Comparison of ENCODE assay signal across 3 cellular contexts in the genomic region with DNA sequence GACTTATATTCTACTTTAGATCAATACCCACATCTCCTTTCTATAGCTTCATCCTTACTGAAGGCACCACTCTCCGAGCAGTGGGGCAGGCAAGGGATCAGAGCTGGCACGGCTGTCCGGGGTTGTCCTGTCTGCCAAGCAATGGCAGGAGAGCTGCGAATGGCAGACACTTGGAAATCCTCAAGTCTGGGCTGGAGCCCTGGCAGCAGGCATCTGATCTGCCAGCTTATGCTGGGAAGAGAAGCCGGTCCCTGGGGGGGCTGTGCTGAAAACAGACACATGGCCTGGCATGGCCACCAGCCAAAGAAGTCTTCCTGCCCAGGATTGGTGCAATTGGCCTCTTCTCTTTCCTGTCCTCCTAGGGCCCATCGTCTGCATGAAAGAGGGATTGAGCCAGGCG.
TF ChIP-seq lines count a peak whose summit lies in the region.

No MANE protein-coding gene starts in this region.

TF ChIP-seq in SK-N-SH, 30 proteins besides CTCF, POLR2A, EP300 and RAD21:
- TF ChIP-seq CHD2 (IDR thresholded peaks at IDR 0.05; ENCODE audit: low read length, partially characterized antibody) (peak; percentile 17), FOXJ3 (CRISPR knock-in tag; IDR thresholded peaks at IDR 0.05) (no peak), MEF2A (IDR thresholded peaks at IDR 0.05; ENCODE audit: borderline replicate concordance, low read depth) (no peak), MXI1 (IDR thresholded peaks at IDR 0.05; ENCODE audit: low read depth, low read length) (0 out of 2 replicates have a peak, but pooled peaks have one; percentile 46), TEAD4 (IDR thresholded peaks at IDR 0.05; ENCODE audit: borderline replicate concordance, insufficient read depth) (no peak), RCOR1 (IDR thresholded peaks at IDR 0.05; ENCODE audit: low read length) (0 out of 2 replicates have a peak, but pooled peaks have one; percentile 20), FOXM1 (IDR thresholded peaks at IDR 0.05; ENCODE audit: low read depth) (no peak), YY1 (IDR thresholded peaks at IDR 0.05; ENCODE audit: low read depth) (no peak), GABPA (IDR thresholded peaks at IDR 0.05; ENCODE audit: low read depth) (no peak)
- TF ChIP-seq, protein P1, sequence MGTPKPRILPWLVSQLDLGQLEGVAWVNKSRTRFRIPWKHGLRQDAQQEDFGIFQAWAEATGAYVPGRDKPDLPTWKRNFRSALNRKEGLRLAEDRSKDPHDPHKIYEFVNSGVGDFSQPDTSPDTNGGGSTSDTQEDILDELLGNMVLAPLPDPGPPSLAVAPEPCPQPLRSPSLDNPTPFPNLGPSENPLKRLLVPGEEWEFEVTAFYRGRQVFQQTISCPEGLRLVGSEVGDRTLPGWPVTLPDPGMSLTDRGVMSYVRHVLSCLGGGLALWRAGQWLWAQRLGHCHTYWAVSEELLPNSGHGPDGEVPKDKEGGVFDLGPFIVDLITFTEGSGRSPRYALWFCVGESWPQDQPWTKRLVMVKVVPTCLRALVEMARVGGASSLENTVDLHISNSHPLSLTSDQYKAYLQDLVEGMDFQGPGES (IDR thresholded peaks at IDR 0.05; ENCODE audit: low read depth, low read length): no peak
- TF ChIP-seq, protein P2, sequence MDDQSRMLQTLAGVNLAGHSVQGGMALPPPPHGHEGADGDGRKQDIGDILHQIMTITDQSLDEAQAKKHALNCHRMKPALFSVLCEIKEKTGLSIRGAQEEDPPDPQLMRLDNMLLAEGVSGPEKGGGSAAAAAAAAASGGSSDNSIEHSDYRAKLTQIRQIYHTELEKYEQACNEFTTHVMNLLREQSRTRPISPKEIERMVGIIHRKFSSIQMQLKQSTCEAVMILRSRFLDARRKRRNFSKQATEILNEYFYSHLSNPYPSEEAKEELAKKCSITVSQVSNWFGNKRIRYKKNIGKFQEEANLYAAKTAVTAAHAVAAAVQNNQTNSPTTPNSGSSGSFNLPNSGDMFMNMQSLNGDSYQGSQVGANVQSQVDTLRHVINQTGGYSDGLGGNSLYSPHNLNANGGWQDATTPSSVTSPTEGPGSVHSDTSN (IDR thresholded peaks at IDR 0.05): no peak
- TF ChIP-seq, protein P3, sequence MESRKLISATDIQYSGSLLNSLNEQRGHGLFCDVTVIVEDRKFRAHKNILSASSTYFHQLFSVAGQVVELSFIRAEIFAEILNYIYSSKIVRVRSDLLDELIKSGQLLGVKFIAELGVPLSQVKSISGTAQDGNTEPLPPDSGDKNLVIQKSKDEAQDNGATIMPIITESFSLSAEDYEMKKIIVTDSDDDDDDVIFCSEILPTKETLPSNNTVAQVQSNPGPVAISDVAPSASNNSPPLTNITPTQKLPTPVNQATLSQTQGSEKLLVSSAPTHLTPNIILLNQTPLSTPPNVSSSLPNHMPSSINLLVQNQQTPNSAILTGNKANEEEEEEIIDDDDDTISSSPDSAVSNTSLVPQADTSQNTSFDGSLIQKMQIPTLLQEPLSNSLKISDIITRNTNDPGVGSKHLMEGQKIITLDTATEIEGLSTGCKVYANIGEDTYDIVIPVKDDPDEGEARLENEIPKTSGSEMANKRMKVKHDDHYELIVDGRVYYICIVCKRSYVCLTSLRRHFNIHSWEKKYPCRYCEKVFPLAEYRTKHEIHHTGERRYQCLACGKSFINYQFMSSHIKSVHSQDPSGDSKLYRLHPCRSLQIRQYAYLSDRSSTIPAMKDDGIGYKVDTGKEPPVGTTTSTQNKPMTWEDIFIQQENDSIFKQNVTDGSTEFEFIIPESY (IDR thresholded peaks at IDR 0.05; ENCODE audit: borderline replicate concordance, low read depth): no peak
TF ChIP-seq in SK-N-SH: peak in this region for 3.

TF ChIP-seq in SK-N-SH treated with all-trans-retinoic acid at 6 μM for 48 hours, 23 proteins besides CTCF, POLR2A, EP300 and RAD21:
- TF ChIP-seq TCF4 (CRISPR knock-in tag; IDR thresholded peaks at IDR 0.05; ENCODE audit: borderline replicate concordance): no peak
- TF ChIP-seq SNAI2 (CRISPR knock-in tag; IDR thresholded peaks at IDR 0.05): no peak
- TF ChIP-seq, protein P4, sequence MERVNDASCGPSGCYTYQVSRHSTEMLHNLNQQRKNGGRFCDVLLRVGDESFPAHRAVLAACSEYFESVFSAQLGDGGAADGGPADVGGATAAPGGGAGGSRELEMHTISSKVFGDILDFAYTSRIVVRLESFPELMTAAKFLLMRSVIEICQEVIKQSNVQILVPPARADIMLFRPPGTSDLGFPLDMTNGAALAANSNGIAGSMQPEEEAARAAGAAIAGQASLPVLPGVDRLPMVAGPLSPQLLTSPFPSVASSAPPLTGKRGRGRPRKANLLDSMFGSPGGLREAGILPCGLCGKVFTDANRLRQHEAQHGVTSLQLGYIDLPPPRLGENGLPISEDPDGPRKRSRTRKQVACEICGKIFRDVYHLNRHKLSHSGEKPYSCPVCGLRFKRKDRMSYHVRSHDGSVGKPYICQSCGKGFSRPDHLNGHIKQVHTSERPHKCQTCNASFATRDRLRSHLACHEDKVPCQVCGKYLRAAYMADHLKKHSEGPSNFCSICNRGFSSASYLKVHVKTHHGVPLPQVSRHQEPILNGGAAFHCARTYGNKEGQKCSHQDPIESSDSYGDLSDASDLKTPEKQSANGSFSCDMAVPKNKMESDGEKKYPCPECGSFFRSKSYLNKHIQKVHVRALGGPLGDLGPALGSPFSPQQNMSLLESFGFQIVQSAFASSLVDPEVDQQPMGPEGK (CRISPR knock-in tag; IDR thresholded peaks at IDR 0.05; ENCODE audit: borderline replicate concordance): no peak
- no peak for TF ChIP-seq ESRRG (CRISPR knock-in tag; IDR thresholded peaks at IDR 0.05)
- TF ChIP-seq, protein P5, sequence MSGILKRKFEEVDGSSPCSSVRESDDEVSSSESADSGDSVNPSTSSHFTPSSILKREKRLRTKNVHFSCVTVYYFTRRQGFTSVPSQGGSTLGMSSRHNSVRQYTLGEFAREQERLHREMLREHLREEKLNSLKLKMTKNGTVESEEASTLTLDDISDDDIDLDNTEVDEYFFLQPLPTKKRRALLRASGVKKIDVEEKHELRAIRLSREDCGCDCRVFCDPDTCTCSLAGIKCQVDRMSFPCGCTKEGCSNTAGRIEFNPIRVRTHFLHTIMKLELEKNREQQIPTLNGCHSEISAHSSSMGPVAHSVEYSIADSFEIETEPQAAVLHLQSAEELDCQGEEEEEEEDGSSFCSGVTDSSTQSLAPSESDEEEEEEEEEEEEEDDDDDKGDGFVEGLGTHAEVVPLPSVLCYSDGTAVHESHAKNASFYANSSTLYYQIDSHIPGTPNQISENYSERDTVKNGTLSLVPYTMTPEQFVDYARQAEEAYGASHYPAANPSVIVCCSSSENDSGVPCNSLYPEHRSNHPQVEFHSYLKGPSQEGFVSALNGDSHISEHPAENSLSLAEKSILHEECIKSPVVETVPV (CRISPR knock-in tag; IDR thresholded peaks at IDR 0.05): no peak
- TF ChIP-seq PPARA (CRISPR knock-in tag; IDR thresholded peaks at IDR 0.05; ENCODE audit: borderline replicate concordance): no peak

TF ChIP-seq in HepG2, 621 proteins besides CTCF, POLR2A, EP300 and RAD21:
- TF ChIP-seq ZFAT (CRISPR knock-in tag; conservative IDR thresholded peaks at IDR 0.05) (no peak), ZNF550 (CRISPR knock-in tag; IDR thresholded peaks at IDR 0.05; ENCODE audit: borderline replicate concordance) (no peak), GATAD2A (CRISPR knock-in tag; IDR thresholded peaks at IDR 0.05) (no peak), NFE2 (CRISPR knock-in tag; IDR thresholded peaks at IDR 0.05) (no peak), PAWR (CRISPR knock-in tag; IDR thresholded peaks at IDR 0.05; ENCODE audit: borderline replicate concordance) (no peak), RBM22 (optimal IDR thresholded peaks at IDR 0.05; ENCODE audit: low read length) (no peak), SMAD1 (CRISPR knock-in tag; IDR thresholded peaks at IDR 0.05; ENCODE audit: borderline replicate concordance, low read depth) (no peak), MIER3 (CRISPR knock-in tag; IDR thresholded peaks at IDR 0.05; ENCODE audit: borderline replicate concordance) (no peak)
- TF ChIP-seq, protein P6, sequence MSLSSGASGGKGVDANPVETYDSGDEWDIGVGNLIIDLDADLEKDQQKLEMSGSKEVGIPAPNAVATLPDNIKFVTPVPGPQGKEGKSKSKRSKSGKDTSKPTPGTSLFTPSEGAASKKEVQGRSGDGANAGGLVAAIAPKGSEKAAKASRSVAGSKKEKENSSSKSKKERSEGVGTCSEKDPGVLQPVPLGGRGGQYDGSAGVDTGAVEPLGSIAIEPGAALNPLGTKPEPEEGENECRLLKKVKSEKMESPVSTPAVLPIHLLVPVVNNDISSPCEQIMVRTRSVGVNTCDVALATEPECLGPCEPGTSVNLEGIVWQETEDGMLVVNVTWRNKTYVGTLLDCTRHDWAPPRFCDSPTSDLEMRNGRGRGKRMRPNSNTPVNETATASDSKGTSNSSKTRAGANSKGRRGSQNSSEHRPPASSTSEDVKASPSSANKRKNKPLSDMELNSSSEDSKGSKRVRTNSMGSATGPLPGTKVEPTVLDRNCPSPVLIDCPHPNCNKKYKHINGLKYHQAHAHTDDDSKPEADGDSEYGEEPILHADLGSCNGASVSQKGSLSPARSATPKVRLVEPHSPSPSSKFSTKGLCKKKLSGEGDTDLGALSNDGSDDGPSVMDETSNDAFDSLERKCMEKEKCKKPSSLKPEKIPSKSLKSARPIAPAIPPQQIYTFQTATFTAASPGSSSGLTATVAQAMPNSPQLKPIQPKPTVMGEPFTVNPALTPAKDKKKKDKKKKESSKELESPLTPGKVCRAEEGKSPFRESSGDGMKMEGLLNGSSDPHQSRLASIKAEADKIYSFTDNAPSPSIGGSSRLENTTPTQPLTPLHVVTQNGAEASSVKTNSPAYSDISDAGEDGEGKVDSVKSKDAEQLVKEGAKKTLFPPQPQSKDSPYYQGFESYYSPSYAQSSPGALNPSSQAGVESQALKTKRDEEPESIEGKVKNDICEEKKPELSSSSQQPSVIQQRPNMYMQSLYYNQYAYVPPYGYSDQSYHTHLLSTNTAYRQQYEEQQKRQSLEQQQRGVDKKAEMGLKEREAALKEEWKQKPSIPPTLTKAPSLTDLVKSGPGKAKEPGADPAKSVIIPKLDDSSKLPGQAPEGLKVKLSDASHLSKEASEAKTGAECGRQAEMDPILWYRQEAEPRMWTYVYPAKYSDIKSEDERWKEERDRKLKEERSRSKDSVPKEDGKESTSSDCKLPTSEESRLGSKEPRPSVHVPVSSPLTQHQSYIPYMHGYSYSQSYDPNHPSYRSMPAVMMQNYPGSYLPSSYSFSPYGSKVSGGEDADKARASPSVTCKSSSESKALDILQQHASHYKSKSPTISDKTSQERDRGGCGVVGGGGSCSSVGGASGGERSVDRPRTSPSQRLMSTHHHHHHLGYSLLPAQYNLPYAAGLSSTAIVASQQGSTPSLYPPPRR (CRISPR knock-in tag; IDR thresholded peaks at IDR 0.05; ENCODE audit: borderline replicate concordance): no peak
